ENCODE assay signal across 8 cellular contexts in the genomic region with DNA sequence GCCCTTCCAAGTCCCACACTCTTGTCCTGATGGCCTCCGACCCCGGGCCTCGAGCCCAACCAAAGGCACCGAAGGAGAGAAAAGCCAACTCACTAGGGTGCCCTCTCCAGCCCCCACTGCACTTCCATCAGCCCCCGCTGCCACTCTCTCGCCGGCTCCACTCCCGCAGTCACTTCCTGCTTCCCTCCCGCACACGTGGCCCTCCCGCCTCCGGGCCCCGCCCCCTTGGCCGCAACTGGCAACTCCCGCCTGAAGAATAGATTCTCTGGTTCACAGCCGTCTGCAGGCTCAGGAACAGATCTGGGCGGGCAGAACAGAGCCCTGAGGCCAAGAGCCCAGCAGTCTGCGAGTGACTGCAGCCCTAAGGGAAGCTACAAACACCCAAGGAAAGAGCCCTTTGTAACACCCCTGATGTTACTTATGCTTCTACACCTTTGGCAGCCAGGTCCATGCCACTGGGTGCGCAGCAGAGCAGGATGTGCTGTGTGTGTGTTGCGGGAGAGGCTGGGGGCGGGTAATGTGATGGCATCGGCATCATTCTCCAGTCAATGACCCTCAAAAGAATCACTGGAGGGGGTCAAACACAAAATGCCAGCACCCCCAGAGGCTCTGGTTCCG. TPM values are rescaled to one million over a fixed set of nuclear protein-coding genes. Genes with fewer than 3 reads are reported as not detected.
DNase-seq lines count a peak whose midpoint lies in the region; ATAC-seq and TF ChIP-seq lines count a peak whose summit lies in the region.

A gene with protein sequence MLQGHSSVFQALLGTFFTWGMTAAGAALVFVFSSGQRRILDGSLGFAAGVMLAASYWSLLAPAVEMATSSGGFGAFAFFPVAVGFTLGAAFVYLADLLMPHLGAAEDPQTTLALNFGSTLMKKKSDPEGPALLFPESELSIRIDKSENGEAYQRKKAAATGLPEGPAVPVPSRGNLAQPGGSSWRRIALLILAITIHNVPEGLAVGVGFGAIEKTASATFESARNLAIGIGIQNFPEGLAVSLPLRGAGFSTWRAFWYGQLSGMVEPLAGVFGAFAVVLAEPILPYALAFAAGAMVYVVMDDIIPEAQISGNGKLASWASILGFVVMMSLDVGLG (minus strand): TSS at position 171 of the 618 bp plus-strand sequence. CDS start 3,924 bp downstream, outside the sequence.

- H3K36me3 Mint-ChIP-seq in IgD-negative memory B cell, result peaks cover 3% of the 10 kb centered on the region

- no TSS peak for BruUV-seq in PC-9 (replicated peaks; lab: Mats Ljungman, UMichigan)

- H2AFZ ChIP-seq in PC-9, result peak within 1 kb of the TSS; percentile 78

- peaks cover 6% of the 10 kb centered on the region; the same call in 1 of the 2 replicates for H3K4me1 ChIP-seq in PC-9 (replicated peaks; ENCODE audit: insufficient read depth)
- peaks cover 4 to 8% of the 10 kb centered on the region in 2 donors for H3K4me1 ChIP-seq in esophagus (ENCODE audit: control insufficient read depth in 2 of 2, insufficient read depth in 2 of 2, low read length in 1 of 2)
- peaks cover 11% of the 10 kb centered on the region for H3K4me1 ChIP-seq in muscle layer of colon (ENCODE audit: insufficient read depth, low read length)

- H3F3A ChIP-seq in PC-9 (ENCODE audit: insufficient read depth, low read depth), result no peaks in the 10 kb centered on the region

- H3K36me3 ChIP-seq in PC-9 (ENCODE audit: low read depth), result no peaks in the 10 kb centered on the region
- H3K36me3 ChIP-seq in esophagus (ENCODE audit: control insufficient read depth in 2 of 2, insufficient read depth in 2 of 2, low read length in 1 of 2), result peaks cover 0 to 3% of the 10 kb centered on the region in 2 donors
- H3K36me3 ChIP-seq in muscle layer of colon (ENCODE audit: insufficient read depth, low read length), result no peaks in the 10 kb centered on the region

- DNase-seq in DMS114 treated with DMSO at 0.1 percent for 48 hours (lab: John Stamatoyannopoulos, UW; ENCODE audit: unreplicated experiment), result peak; percentile 84
- peak; percentile 85 to 90 for DNase-seq in PC-9
- peak; percentile 87 for DNase-seq in activated T-cell treated with anti-CD3 and anti-CD28 coated beads, Interleukin-2, amount 50 U/mL, for 1 hour
- DNase-seq in stimulated activated CD8-positive, alpha-beta memory T cell treated with anti-CD3 and anti-CD28 coated beads, Interleukin-7, amount 100 ng/mL, for 24 hours (ENCODE audit: low read depth), result peak; percentile 80

- H3K9me3 Mint-ChIP-seq in IgD-negative memory B cell, result no peaks in the 10 kb centered on the region

- WGBS in esophagus, 2 donors, result 5 to 14% methylated on average over 23 of the region's 23 CpGs

- peak; percentile 98 for ATAC-seq in GM21529 (IDR thresholded peaks at IDR 0.05; ENCODE audit: unreplicated experiment)

- H3K27ac ChIP-seq in PC-9 (no peak within 1 kb of the TSS), esophagus (ENCODE audit: low read depth in 2 of 2, low read length in 1 of 2) (peak within 1 kb of the TSS; percentile 70 to 79), muscle layer of colon (ENCODE audit: low read depth, low read length) (peak within 1 kb of the TSS; percentile 54)

- peak within 1 kb of the TSS; percentile 85 to 100 (median 98) for H3K4me3 Mint-ChIP-seq in IgD-negative memory B cell

- peak within 1 kb of the TSS; percentile 8 to 90 (median 89) for H3K27ac Mint-ChIP-seq in IgD-negative memory B cell

- no peaks in the 10 kb centered on the region for H3K27me3 ChIP-seq in PC-9 (ENCODE audit: insufficient read depth, low read depth)
- H3K27me3 ChIP-seq in esophagus (ENCODE audit: control insufficient read depth in 1 of 2, insufficient read depth in 2 of 2, low read length in 2 of 2), result no peaks in the 10 kb centered on the region
- no peaks in the 10 kb centered on the region for H3K27me3 ChIP-seq in muscle layer of colon (ENCODE audit: control insufficient read depth in 1 of 2, insufficient read depth in 2 of 2, low read length in 2 of 2)

- peak within 1 kb of the TSS; percentile 83 for H3K4me2 ChIP-seq in PC-9

- intact Hi-C loops in PC-9 (cut with micrococcal nuclease; ENCODE audit: unreplicated experiment), result loop anchor here (10.0 kb wide), 1 partner anchor 88 kb away; no protein-coding TSS in a partner anchor

- H3K9me2 ChIP-seq in PC-9 (ENCODE audit: insufficient read depth), result no peaks in the 10 kb centered on the region

- CTCF ChIA-PET in PC-9 (lab: Charles Lee), result interaction anchor here (0.7 kb wide), 1 partner anchor 33 kb away, joined by 5 read pairs; no protein-coding TSS in a partner anchor

- H3K4me3 ChIP-seq in PC-9 (peak within 1 kb of the TSS; percentile 59), esophagus (ENCODE audit: low read depth in 1 of 2, low read length in 2 of 2) (peak within 1 kb of the TSS; percentile 62 to 73), muscle layer of colon (ENCODE audit: low read depth in 1 of 2, low read length in 2 of 2) (peak within 1 kb of the TSS; percentile 81 to 83)

- H3K9ac ChIP-seq in muscle layer of colon (ENCODE audit: low read length), result peak within 1 kb of the TSS; percentile 13

- H3K9me3 ChIP-seq in PC-9 (ENCODE audit: insufficient read depth, low read depth) (no peaks in the 10 kb centered on the region), esophagus (ENCODE audit: control insufficient read depth in 2 of 2, insufficient read depth in 1 of 2, low read depth in 1 of 2, low read length in 1 of 2) (peaks cover 0 to 2% of the 10 kb centered on the region in 2 donors), muscle layer of colon (ENCODE audit: low read length) (no peaks in the 10 kb centered on the region)

- TF ChIP-seq CTCF in PC-9 (conservative IDR thresholded peaks at IDR 0.05), result no peak

- POLR2A ChIA-PET in PC-9 (lab: Charles Lee; ENCODE audit: unreplicated experiment), result interaction anchor here (0.7 kb wide), 1 partner anchor 29 kb away, joined by 4 read pairs; no protein-coding TSS in a partner anchor

- H3K79me2 ChIP-seq in PC-9 (ENCODE audit: low read depth), result peaks cover 5% of the 10 kb centered on the region; the same call in 1 of the 2 replicates

- peaks cover 19 to 27% (median 25%) of the 10 kb centered on the region in 3 donors for H3K4me1 Mint-ChIP-seq in IgD-negative memory B cell

- H4K20me1 ChIP-seq in PC-9 (ENCODE audit: insufficient read depth), result no peaks in the 10 kb centered on the region

- H3K27me3 Mint-ChIP-seq in IgD-negative memory B cell, result peaks cover 3% of the 10 kb centered on the region

RNA-seq across cellular contexts. Expression of the gene that starts here (rescaled TPM):
- polyA plus RNA-seq in IgD-negative memory B cell (13.7 TPM), esophagus (10 to 100 TPM; 10.6 to 11.7 TPM)
- 57.1 and 84.3 TPM in 2 replicates for total RNA-seq in PC-9 (2021)
